3 cellular contexts compared by ENCODE assay signal in the genomic region with DNA sequence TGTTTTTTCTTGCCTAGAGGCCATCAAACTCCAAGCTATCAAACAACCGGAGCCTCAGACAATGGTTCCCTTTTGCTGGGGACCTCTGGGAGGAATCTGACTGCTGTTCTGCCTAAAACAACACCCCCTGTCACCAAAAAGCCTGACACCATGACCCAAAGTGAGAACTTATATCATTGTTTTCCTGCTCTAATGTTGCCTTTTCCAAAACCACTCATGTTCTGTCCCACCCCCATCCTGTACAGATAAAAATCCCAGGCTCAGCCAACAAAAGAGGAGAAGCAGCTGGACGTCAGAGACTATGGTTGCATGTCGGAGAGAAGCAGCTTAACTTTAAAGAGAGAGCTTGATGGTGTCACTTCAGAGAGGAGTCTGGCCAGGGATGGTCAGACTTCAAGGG.
TF ChIP-seq lines count a peak whose summit lies in the region.

No MANE protein-coding gene starts in this region.

TF ChIP-seq in IMR-90, 13 proteins besides CTCF, POLR2A, EP300 and RAD21:
- no peak for TF ChIP-seq FOS (IDR thresholded peaks at IDR 0.05; ENCODE audit: low read depth, low read length)
- TF ChIP-seq CEBPB (IDR thresholded peaks at IDR 0.05; ENCODE audit: low read depth, low read length): no peak
- TF ChIP-seq MXI1 (IDR thresholded peaks at IDR 0.05; ENCODE audit: borderline replicate concordance, low read depth, low read length): no peak
- TF ChIP-seq MAFK (IDR thresholded peaks at IDR 0.05; ENCODE audit: low read depth, low read length): no peak
- TF ChIP-seq CHD1 (IDR thresholded peaks at IDR 0.05; ENCODE audit: low read depth, low read length): no peak
- no peak for TF ChIP-seq RFX5 (IDR thresholded peaks at IDR 0.05; ENCODE audit: low read depth, low read length)

TF ChIP-seq in HepG2, 621 proteins besides CTCF, POLR2A, EP300 and RAD21:
- TF ChIP-seq, protein P1, sequence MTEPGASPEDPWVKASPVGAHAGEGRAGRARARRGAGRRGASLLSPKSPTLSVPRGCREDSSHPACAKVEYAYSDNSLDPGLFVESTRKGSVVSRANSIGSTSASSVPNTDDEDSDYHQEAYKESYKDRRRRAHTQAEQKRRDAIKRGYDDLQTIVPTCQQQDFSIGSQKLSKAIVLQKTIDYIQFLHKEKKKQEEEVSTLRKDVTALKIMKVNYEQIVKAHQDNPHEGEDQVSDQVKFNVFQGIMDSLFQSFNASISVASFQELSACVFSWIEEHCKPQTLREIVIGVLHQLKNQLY (CRISPR knock-in tag; IDR thresholded peaks at IDR 0.05): no peak
- TF ChIP-seq CHD4 (IDR thresholded peaks at IDR 0.05; ENCODE audit: borderline replicate concordance, low read length) (no peak), PPARG (CRISPR knock-in tag; conservative IDR thresholded peaks at IDR 0.05) (no peak), ZNF792 (CRISPR knock-in tag; IDR thresholded peaks at IDR 0.05) (no peak), POGZ (CRISPR knock-in tag; IDR thresholded peaks at IDR 0.05) (no peak), ZNF501 (CRISPR knock-in tag; IDR thresholded peaks at IDR 0.05) (no peak), TRIM24 (CRISPR knock-in tag; IDR thresholded peaks at IDR 0.05) (no peak), NKX3-1 (CRISPR knock-in tag; IDR thresholded peaks at IDR 0.05) (no peak), PHB2 (IDR thresholded peaks at IDR 0.05; ENCODE audit: partially characterized antibody) (no peak)

TF ChIP-seq in GM23338, 12 proteins besides CTCF, POLR2A, EP300 and RAD21:
- TF ChIP-seq CREB1 (CRISPR knock-in tag; IDR thresholded peaks at IDR 0.05; ENCODE audit: low read depth): no peak
- TF ChIP-seq, protein P2, sequence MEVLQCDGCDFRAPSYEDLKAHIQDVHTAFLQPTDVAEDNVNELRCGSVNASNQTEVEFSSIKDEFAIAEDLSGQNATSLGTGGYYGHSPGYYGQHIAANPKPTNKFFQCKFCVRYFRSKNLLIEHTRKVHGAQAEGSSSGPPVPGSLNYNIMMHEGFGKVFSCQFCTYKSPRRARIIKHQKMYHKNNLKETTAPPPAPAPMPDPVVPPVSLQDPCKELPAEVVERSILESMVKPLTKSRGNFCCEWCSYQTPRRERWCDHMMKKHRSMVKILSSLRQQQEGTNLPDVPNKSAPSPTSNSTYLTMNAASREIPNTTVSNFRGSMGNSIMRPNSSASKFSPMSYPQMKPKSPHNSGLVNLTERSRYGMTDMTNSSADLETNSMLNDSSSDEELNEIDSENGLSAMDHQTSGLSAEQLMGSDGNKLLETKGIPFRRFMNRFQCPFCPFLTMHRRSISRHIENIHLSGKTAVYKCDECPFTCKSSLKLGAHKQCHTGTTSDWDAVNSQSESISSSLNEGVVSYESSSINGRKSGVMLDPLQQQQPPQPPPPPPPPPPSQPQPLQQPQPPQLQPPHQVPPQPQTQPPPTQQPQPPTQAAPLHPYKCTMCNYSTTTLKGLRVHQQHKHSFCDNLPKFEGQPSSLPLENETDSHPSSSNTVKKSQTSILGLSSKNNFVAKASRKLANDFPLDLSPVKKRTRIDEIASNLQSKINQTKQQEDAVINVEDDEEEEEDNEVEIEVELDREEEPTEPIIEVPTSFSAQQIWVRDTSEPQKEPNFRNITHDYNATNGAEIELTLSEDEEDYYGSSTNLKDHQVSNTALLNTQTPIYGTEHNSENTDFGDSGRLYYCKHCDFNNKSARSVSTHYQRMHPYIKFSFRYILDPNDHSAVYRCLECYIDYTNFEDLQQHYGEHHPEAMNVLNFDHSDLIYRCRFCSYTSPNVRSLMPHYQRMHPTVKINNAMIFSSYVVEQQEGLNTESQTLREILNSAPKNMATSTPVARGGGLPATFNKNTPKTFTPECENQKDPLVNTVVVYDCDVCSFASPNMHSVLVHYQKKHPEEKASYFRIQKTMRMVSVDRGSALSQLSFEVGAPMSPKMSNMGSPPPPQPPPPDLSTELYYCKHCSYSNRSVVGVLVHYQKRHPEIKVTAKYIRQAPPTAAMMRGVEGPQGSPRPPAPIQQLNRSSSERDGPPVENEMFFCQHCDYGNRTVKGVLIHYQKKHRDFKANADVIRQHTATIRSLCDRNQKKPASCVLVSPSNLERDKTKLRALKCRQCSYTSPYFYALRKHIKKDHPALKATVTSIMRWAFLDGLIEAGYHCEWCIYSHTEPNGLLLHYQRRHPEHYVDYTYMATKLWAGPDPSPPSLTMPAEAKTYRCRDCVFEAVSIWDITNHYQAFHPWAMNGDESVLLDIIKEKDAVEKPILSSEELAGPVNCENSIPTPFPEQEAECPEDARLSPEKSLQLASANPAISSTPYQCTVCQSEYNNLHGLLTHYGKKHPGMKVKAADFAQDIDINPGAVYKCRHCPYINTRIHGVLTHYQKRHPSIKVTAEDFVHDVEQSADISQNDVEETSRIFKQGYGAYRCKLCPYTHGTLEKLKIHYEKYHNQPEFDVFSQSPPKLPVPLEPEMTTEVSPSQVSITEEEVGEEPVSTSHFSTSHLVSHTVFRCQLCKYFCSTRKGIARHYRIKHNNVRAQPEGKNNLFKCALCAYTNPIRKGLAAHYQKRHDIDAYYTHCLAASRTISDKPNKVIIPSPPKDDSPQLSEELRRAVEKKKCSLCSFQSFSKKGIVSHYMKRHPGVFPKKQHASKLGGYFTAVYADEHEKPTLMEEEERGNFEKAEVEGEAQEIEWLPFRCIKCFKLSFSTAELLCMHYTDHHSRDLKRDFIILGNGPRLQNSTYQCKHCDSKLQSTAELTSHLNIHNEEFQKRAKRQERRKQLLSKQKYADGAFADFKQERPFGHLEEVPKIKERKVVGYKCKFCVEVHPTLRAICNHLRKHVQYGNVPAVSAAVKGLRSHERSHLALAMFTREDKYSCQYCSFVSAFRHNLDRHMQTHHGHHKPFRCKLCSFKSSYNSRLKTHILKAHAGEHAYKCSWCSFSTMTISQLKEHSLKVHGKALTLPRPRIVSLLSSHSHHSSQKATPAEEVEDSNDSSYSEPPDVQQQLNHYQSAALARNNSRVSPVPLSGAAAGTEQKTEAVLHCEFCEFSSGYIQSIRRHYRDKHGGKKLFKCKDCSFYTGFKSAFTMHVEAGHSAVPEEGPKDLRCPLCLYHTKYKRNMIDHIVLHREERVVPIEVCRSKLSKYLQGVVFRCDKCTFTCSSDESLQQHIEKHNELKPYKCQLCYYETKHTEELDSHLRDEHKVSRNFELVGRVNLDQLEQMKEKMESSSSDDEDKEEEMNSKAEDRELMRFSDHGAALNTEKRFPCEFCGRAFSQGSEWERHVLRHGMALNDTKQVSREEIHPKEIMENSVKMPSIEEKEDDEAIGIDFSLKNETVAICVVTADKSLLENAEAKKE (CRISPR knock-in tag; IDR thresholded peaks at IDR 0.05): no peak
- TF ChIP-seq, protein P3, sequence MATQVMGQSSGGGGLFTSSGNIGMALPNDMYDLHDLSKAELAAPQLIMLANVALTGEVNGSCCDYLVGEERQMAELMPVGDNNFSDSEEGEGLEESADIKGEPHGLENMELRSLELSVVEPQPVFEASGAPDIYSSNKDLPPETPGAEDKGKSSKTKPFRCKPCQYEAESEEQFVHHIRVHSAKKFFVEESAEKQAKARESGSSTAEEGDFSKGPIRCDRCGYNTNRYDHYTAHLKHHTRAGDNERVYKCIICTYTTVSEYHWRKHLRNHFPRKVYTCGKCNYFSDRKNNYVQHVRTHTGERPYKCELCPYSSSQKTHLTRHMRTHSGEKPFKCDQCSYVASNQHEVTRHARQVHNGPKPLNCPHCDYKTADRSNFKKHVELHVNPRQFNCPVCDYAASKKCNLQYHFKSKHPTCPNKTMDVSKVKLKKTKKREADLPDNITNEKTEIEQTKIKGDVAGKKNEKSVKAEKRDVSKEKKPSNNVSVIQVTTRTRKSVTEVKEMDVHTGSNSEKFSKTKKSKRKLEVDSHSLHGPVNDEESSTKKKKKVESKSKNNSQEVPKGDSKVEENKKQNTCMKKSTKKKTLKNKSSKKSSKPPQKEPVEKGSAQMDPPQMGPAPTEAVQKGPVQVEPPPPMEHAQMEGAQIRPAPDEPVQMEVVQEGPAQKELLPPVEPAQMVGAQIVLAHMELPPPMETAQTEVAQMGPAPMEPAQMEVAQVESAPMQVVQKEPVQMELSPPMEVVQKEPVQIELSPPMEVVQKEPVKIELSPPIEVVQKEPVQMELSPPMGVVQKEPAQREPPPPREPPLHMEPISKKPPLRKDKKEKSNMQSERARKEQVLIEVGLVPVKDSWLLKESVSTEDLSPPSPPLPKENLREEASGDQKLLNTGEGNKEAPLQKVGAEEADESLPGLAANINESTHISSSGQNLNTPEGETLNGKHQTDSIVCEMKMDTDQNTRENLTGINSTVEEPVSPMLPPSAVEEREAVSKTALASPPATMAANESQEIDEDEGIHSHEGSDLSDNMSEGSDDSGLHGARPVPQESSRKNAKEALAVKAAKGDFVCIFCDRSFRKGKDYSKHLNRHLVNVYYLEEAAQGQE (IDR thresholded peaks at IDR 0.05; ENCODE audit: unreplicated experiment): no peak
- TF ChIP-seq POLR2AphosphoS5 (IDR thresholded peaks at IDR 0.05; ENCODE audit: low read depth): no peak
- no peak for TF ChIP-seq EZH2phosphoT487 (IDR thresholded peaks at IDR 0.05; ENCODE audit: unreplicated experiment)
- no peak for TF ChIP-seq JUNB (IDR thresholded peaks at IDR 0.05; ENCODE audit: unreplicated experiment)
- no peak for TF ChIP-seq ZNF331 (CRISPR knock-in tag; IDR thresholded peaks at IDR 0.05; ENCODE audit: low read depth)
- no peak for TF ChIP-seq EZH2 (IDR thresholded peaks at IDR 0.05; ENCODE audit: low read depth, unreplicated experiment)
- no peak for TF ChIP-seq ZNF114 (CRISPR knock-in tag; IDR thresholded peaks at IDR 0.05)
